In genomic region chr7:106808967-106809635, GRCh38 we compare ENCODE assay signal across 31 cellular contexts. TPM values are rescaled to one million over a fixed set of nuclear protein-coding genes. Genes with fewer than 3 reads are reported as not detected.
"Had no signal": no experiment of that assay in that cellular context is flagged by ENCODE, and none has a peak within 500 bp of the region (broad histone marks: within the 10 kb centered on the region; RNA-seq: fewer than 3 reads in every experiment).

No MANE protein-coding gene starts in this region.

- H3K4me3 Mint-ChIP-seq: activated CD4-positive, alpha-beta memory T cell treated with anti-CD3 and anti-CD28 coated beads for 36 hours; activated CD4-positive, alpha-beta T cell treated with anti-CD3 and anti-CD28 coated beads for 36 hours; activated CD4-positive, alpha-beta T cell treated with anti-CD3 and anti-CD28 coated beads, Interleukin-2, amount 10 ng/mL, durations not matched to agents 24 days and 14 days; activated CD8-positive, alpha-beta memory T cell treated with anti-CD3 and anti-CD28 coated beads, Interleukin-2, amount 10 ng/mL, durations not matched to agents 7 days and 5 days; activated CD8-positive, alpha-beta T cell treated with anti-CD3 and anti-CD28 coated beads, Interleukin-2, amount 10 ng/mL, durations not matched to agents 7 days and 5 days; activated naive CD4-positive, alpha-beta T cell treated with anti-CD3 and anti-CD28 coated beads, Interleukin-2, amount 10 ng/mL, durations not matched to agents 7 days and 5 days; activated naive CD8-positive, alpha-beta T cell treated with anti-CD3 and anti-CD28 coated beads, Interleukin-2, amount 10 ng/mL, durations not matched to agents 7 days and 5 days; activated T-helper 1 cell treated with anti-CD3 and anti-CD28 coated beads, Interleukin-12 subunit alpha, Interleukin-12 subunit beta, Interleukin-2, Interleukin-4 antibody, amounts not matched to agents 30 ng/mL and 10 ng/mL and 1 ng/mL, durations not matched to agents 14 hours and 24 hours and 36 hours had no signal

- H3K4me1 ChIP-seq: body of pancreas, foreskin keratinocyte had no signal

- H3K27me3 ChIP-seq: body of pancreas, gastrocnemius medialis, heart left ventricle had no signal

- H3K9me3 Mint-ChIP-seq: activated CD4-positive, alpha-beta memory T cell treated with anti-CD3 and anti-CD28 coated beads for 36 hours; activated CD4-positive, alpha-beta T cell treated with anti-CD3 and anti-CD28 coated beads, Interleukin-2, amount 10 ng/mL, durations not matched to agents 24 days and 14 days; activated naive CD4-positive, alpha-beta T cell treated with anti-CD3 and anti-CD28 coated beads, Interleukin-2, amount 10 ng/mL, durations not matched to agents 7 days and 5 days; activated T-helper 1 cell treated with anti-CD3 and anti-CD28 coated beads, Interleukin-12 subunit alpha, Interleukin-12 subunit beta, Interleukin-2, Interleukin-4 antibody, amounts not matched to agents 30 ng/mL and 10 ng/mL and 1 ng/mL, durations not matched to agents 14 hours and 24 hours and 36 hours; activated T-helper 2 cell treated with anti-CD3 and anti-CD28 coated beads, Interferon-gamma antibody, Interleukin-2, Interleukin-4, amounts not matched to agents 10 μg/mL and 5 μg/mL and 100 μg/mL, durations not matched to agents 14 hours and 24 hours and 36 hours had no signal

- H3K9me3 ChIP-seq: body of pancreas, gastrocnemius medialis, heart left ventricle had no signal

- H3K36me3 Mint-ChIP-seq: activated CD4-positive, alpha-beta memory T cell treated with anti-CD3 and anti-CD28 coated beads for 36 hours; activated naive CD4-positive, alpha-beta T cell treated with anti-CD3 and anti-CD28 coated beads, Interleukin-2, amount 50 U/mL, for 72 hours; activated naive CD8-positive, alpha-beta T cell treated with anti-CD3 and anti-CD28 coated beads, Interleukin-2, amount 10 ng/mL, durations not matched to agents 7 days and 5 days had no signal

- H3K27ac Mint-ChIP-seq: activated CD4-positive, alpha-beta memory T cell treated with anti-CD3 and anti-CD28 coated beads for 36 hours; activated CD4-positive, alpha-beta T cell treated with anti-CD3 and anti-CD28 coated beads for 36 hours; activated CD4-positive, alpha-beta T cell treated with anti-CD3 and anti-CD28 coated beads, Interleukin-2, amount 10 ng/mL, durations not matched to agents 24 days and 14 days; activated CD8-positive, alpha-beta memory T cell treated with anti-CD3 and anti-CD28 coated beads, Interleukin-2, amount 10 ng/mL, durations not matched to agents 7 days and 5 days; activated CD8-positive, alpha-beta T cell treated with anti-CD3 and anti-CD28 coated beads, Interleukin-2, amount 10 ng/mL, durations not matched to agents 7 days and 5 days; activated naive CD4-positive, alpha-beta T cell treated with anti-CD3 and anti-CD28 coated beads, Interleukin-2, amount 10 ng/mL, durations not matched to agents 7 days and 5 days; activated naive CD8-positive, alpha-beta T cell treated with anti-CD3 and anti-CD28 coated beads, Interleukin-2, amount 10 ng/mL, durations not matched to agents 7 days and 5 days; activated T-helper 1 cell treated with anti-CD3 and anti-CD28 coated beads, Interleukin-12 subunit alpha, Interleukin-12 subunit beta, Interleukin-2, Interleukin-4 antibody, amounts not matched to agents 30 ng/mL and 10 ng/mL and 1 ng/mL, durations not matched to agents 14 hours and 24 hours and 36 hours; activated T-helper 2 cell treated with anti-CD3 and anti-CD28 coated beads, Interferon-gamma antibody, Interleukin-2, Interleukin-4, amounts not matched to agents 10 μg/mL and 5 μg/mL and 100 μg/mL, durations not matched to agents 14 hours and 24 hours and 36 hours had no signal

- FAIRE-seq: colon, endometrium had no signal

- H3K4me3 ChIP-seq: body of pancreas, gastrocnemius medialis, heart left ventricle had no signal

- ATAC-seq: activated CD4-positive, alpha-beta T cell treated with anti-CD3 and anti-CD28 coated beads for 36 hours; activated CD8-positive, alpha-beta memory T cell treated with anti-CD3 and anti-CD28 coated beads, Interleukin-2, amount 10 ng/mL, durations not matched to agents 7 days and 5 days; activated CD8-positive, alpha-beta T cell treated with anti-CD3 and anti-CD28 coated beads, Interleukin-2, amount 10 ng/mL, durations not matched to agents 7 days and 5 days; activated naive CD4-positive, alpha-beta T cell treated with anti-CD3 and anti-CD28 coated beads, Interleukin-2, amount 50 U/mL, for 72 hours; body of pancreas; esophagus mucosa; foreskin keratinocyte; gastrocnemius medialis; heart left ventricle had no signal

- H3K27ac ChIP-seq: body of pancreas, foreskin keratinocyte, gastrocnemius medialis, heart left ventricle had no signal

- H3K36me3 ChIP-seq: gastrocnemius medialis, heart left ventricle had no signal

- DNase-seq: activated CD4-positive, alpha-beta memory T cell treated with anti-CD3 and anti-CD28 coated beads for 36 hours; activated CD4-positive, alpha-beta T cell treated with anti-CD3 and anti-CD28 coated beads for 36 hours; activated CD4-positive, alpha-beta T cell treated with anti-CD3 and anti-CD28 coated beads, Interleukin-2, amount 10 ng/mL, durations not matched to agents 24 days and 14 days; activated CD4-positive, CD25-positive, alpha-beta regulatory T cell; activated CD4-positive, CD25-positive, alpha-beta regulatory T cell treated with anti-CD3 and anti-CD28 coated beads, Interleukin-2, amount 50 U/mL, for 72 hours; activated CD8-positive, alpha-beta memory T cell treated with anti-CD3 and anti-CD28 coated beads, Interleukin-2, amount 10 ng/mL, durations not matched to agents 7 days and 5 days; activated CD8-positive, alpha-beta memory T cell treated with anti-CD3 and anti-CD28 coated beads, Interleukin-2, amount 50 U/mL, for 4 hours; activated CD8-positive, alpha-beta T cell treated with anti-CD3 and anti-CD28 coated beads, Interleukin-2, amount 10 ng/mL, durations not matched to agents 7 days and 5 days; activated effector memory CD4-positive, alpha-beta T cell treated with anti-CD3 and anti-CD28 coated beads, Interleukin-2, amount 50 U/mL, for 16 hours; activated naive CD4-positive, alpha-beta T cell treated with anti-CD3 and anti-CD28 coated beads, Interleukin-2, amount 10 ng/mL, durations not matched to agents 7 days and 5 days; activated naive CD8-positive, alpha-beta T cell treated with anti-CD3 and anti-CD28 coated beads, Interleukin-2, amount 10 ng/mL, durations not matched to agents 7 days and 5 days; activated T-cell treated with anti-CD3 and anti-CD28 coated beads, Interleukin-2, amount 50 U/mL, for 1 hour; activated T-cell treated with anti-CD3 and anti-CD28 coated beads, Interleukin-2, amount 50 U/mL, for 48 hours; anterior cingulate cortex; body of pancreas; caudate nucleus; cortex of kidney; dermis blood vessel endothelial cell; effector CD8-positive, alpha-beta T cell; foreskin keratinocyte; gastrocnemius medialis; glutamatergic neuron; heart left ventricle; T-helper 2 cell had no signal

- H3K4me1 Mint-ChIP-seq: activated CD4-positive, alpha-beta T cell treated with anti-CD3 and anti-CD28 coated beads for 36 hours had no signal

RNA-seq across cellular contexts. Expression of gene PIK3CG, which starts 56.0 kb away (rescaled TPM):
- total RNA-seq: chondrocyte, foreskin keratinocyte had no signal
- polyA plus RNA-seq: foreskin keratinocyte had no signal
